In genomic region chr11:130022799-130023198, GRCh38 we compare ENCODE assay signal across 14 cellular contexts. TPM values are rescaled to one million over a fixed set of nuclear protein-coding genes. Genes with fewer than 3 reads are reported as not detected.
DNase-seq lines count a peak whose midpoint lies in the region; ATAC-seq and TF ChIP-seq lines count a peak whose summit lies in the region.
"Had no signal": no experiment of that assay in that cellular context is flagged by ENCODE, and none has a peak within 500 bp of the region (broad histone marks: within the 10 kb centered on the region; RNA-seq: fewer than 3 reads in every experiment).

No MANE protein-coding gene starts in this region.

- DNase-seq in ELR (ENCODE audit: low read depth), result peak; percentile 34
- no peak for DNase-seq in foreskin keratinocyte
- DNase-seq in NCI-H1436 (lab: John Stamatoyannopoulos, UW), result no peak
- DNase-seq in activated CD8-positive, alpha-beta T cell treated with anti-CD3 and anti-CD28 coated beads, Interleukin-2, amount 10 ng/mL, durations not matched to agents 7 days and 5 days, result no peak
- no peak for DNase-seq in activated naive CD4-positive, alpha-beta T cell treated with anti-CD3 and anti-CD28 coated beads, Interleukin-2, amount 10 ng/mL, durations not matched to agents 7 days and 5 days
- DNase-seq: amniotic stem cell, NCI-H1092, NCI-H748 treated with DMSO at 0.1 percent for 48 hours, spleen, T-helper 1 cell had no signal

- no peaks in the 10 kb centered on the region for H3K4me1 Mint-ChIP-seq in activated CD8-positive, alpha-beta T cell treated with anti-CD3 and anti-CD28 coated beads, Interleukin-2, amount 10 ng/mL, durations not matched to agents 7 days and 5 days (ENCODE audit: low read depth)
- no peaks in the 10 kb centered on the region for H3K4me1 Mint-ChIP-seq in activated naive CD4-positive, alpha-beta T cell treated with anti-CD3 and anti-CD28 coated beads, Interleukin-2, amount 10 ng/mL, durations not matched to agents 7 days and 5 days

- peaks cover 10% of the 10 kb centered on the region for H3K4me1 ChIP-seq in foreskin keratinocyte

- no peak overlapping the region for H3K4me3 Mint-ChIP-seq in activated CD8-positive, alpha-beta T cell treated with anti-CD3 and anti-CD28 coated beads, Interleukin-2, amount 10 ng/mL, durations not matched to agents 7 days and 5 days
- H3K4me3 Mint-ChIP-seq in activated naive CD4-positive, alpha-beta T cell treated with anti-CD3 and anti-CD28 coated beads, Interleukin-2, amount 10 ng/mL, durations not matched to agents 7 days and 5 days, result no peak overlapping the region

- no peaks in the 10 kb centered on the region for H3K9me3 Mint-ChIP-seq in activated CD8-positive, alpha-beta T cell treated with anti-CD3 and anti-CD28 coated beads, Interleukin-2, amount 10 ng/mL, durations not matched to agents 7 days and 5 days (ENCODE audit: insufficient read depth)
- no peaks in the 10 kb centered on the region for H3K9me3 Mint-ChIP-seq in activated naive CD4-positive, alpha-beta T cell treated with anti-CD3 and anti-CD28 coated beads, Interleukin-2, amount 10 ng/mL, durations not matched to agents 7 days and 5 days

- peak; percentile 11 for ATAC-seq in GM21447 (IDR thresholded peaks at IDR 0.05; ENCODE audit: unreplicated experiment)
- ATAC-seq in HG03442 (IDR thresholded peaks at IDR 0.05; ENCODE audit: unreplicated experiment), result peak; percentile 6
- peak; percentile 37 for ATAC-seq in foreskin keratinocyte
- no peak for ATAC-seq in activated CD8-positive, alpha-beta T cell treated with anti-CD3 and anti-CD28 coated beads, Interleukin-2, amount 10 ng/mL, durations not matched to agents 7 days and 5 days
- no peak for ATAC-seq in GM19463 (IDR thresholded peaks at IDR 0.05; ENCODE audit: unreplicated experiment)

- POLR2A ChIA-PET in activated CD8-positive, alpha-beta T cell treated with anti-CD3 and anti-CD28 coated beads, Interleukin-2, amount 10 ng/mL, durations not matched to agents 7 days and 5 days (lab: Charles Lee), result no interaction called here

- H3K27ac ChIP-seq in foreskin keratinocyte, result no peak overlapping the region
- H3K27ac ChIP-seq: HL-60, spleen had no signal

- H3K27ac Mint-ChIP-seq in activated CD8-positive, alpha-beta T cell treated with anti-CD3 and anti-CD28 coated beads, Interleukin-2, amount 10 ng/mL, durations not matched to agents 7 days and 5 days, result no peak overlapping the region
- no peak overlapping the region for H3K27ac Mint-ChIP-seq in activated naive CD4-positive, alpha-beta T cell treated with anti-CD3 and anti-CD28 coated beads, Interleukin-2, amount 10 ng/mL, durations not matched to agents 7 days and 5 days

- no peak for TF ChIP-seq CTCF in foreskin keratinocyte (conservative IDR thresholded peaks at IDR 0.05)

- H3K27me3 ChIP-seq in foreskin keratinocyte, result no peaks in the 10 kb centered on the region

- no peaks in the 10 kb centered on the region for H3K36me3 Mint-ChIP-seq in activated CD8-positive, alpha-beta T cell treated with anti-CD3 and anti-CD28 coated beads, Interleukin-2, amount 10 ng/mL, durations not matched to agents 7 days and 5 days (ENCODE audit: low read depth)
- H3K36me3 Mint-ChIP-seq in activated naive CD4-positive, alpha-beta T cell treated with anti-CD3 and anti-CD28 coated beads, Interleukin-2, amount 10 ng/mL, durations not matched to agents 7 days and 5 days, result no peaks in the 10 kb centered on the region

- CTCF ChIA-PET in activated CD8-positive, alpha-beta T cell treated with anti-CD3 and anti-CD28 coated beads, Interleukin-2, amount 10 ng/mL, durations not matched to agents 7 days and 5 days (lab: Charles Lee), result interaction anchor here (0.8 kb wide), 1 partner anchor 109 kb away, joined by 3 read pairs; no protein-coding TSS in a partner anchor
- CTCF ChIA-PET in activated naive CD4-positive, alpha-beta T cell treated with anti-CD3 and anti-CD28 coated beads, Interleukin-2, amount 10 ng/mL, durations not matched to agents 7 days and 5 days (lab: Charles Lee), result no interaction called here

- peaks cover 8% of the 10 kb centered on the region for H3K27me3 Mint-ChIP-seq in activated CD8-positive, alpha-beta T cell treated with anti-CD3 and anti-CD28 coated beads, Interleukin-2, amount 10 ng/mL, durations not matched to agents 7 days and 5 days (ENCODE audit: low read depth)
- peaks cover 11% of the 10 kb centered on the region for H3K27me3 Mint-ChIP-seq in activated naive CD4-positive, alpha-beta T cell treated with anti-CD3 and anti-CD28 coated beads, Interleukin-2, amount 10 ng/mL, durations not matched to agents 7 days and 5 days

RNA-seq across cellular contexts. Expression of gene PRDM10, which starts 20.2 kb away (rescaled TPM):
- 6.1 and 6.5 TPM in 2 replicates for total RNA-seq in foreskin keratinocyte
- 1.2 and 1.5 TPM in 2 replicates for polyA plus RNA-seq in foreskin keratinocyte
- 10 to 100 TPM; 14.3 to 15.9 TPM for total RNA-seq in activated CD8-positive, alpha-beta T cell treated with anti-CD3 and anti-CD28 coated beads, Interleukin-2, amount 10 ng/mL, durations not matched to agents 7 days and 5 days

RNA-seq across cellular contexts. Expression of gene APLP2, which starts 46.9 kb away (rescaled TPM):
- 286 and 312 TPM in 2 replicates for total RNA-seq in foreskin keratinocyte
- 173 and 203 TPM in 2 replicates for polyA plus RNA-seq in foreskin keratinocyte
- total RNA-seq in activated CD8-positive, alpha-beta T cell treated with anti-CD3 and anti-CD28 coated beads, Interleukin-2, amount 10 ng/mL, durations not matched to agents 7 days and 5 days, result 10 to 100 TPM; 16.5 to 17.0 TPM

Comparison
In these comparisons a context has a peak if more than half of its experiments do, and no peak if none do; other contexts are left out.
1. ATAC-seq: peak in GM21447 (single experiment), HG03442 (single experiment) and foreskin keratinocyte (single experiment); none in activated CD8-positive, alpha-beta T cell treated with anti-CD3 and anti-CD28 coated beads, Interleukin-2, amount 10 ng/mL, durations not matched to agents 7 days and 5 days (single experiment) and GM19463 (single experiment).
2. RNA of gene APLP2, which starts 46.9 kb away (total RNA-seq): 286 to 312 TPM in foreskin keratinocyte; 16.5 to 17.0 TPM in activated CD8-positive, alpha-beta T cell treated with anti-CD3 and anti-CD28 coated beads, Interleukin-2, amount 10 ng/mL, durations not matched to agents 7 days and 5 days; every median in the first group is over 10 times any median in the second.